29 cellular contexts compared by ENCODE assay signal in the genomic region with DNA sequence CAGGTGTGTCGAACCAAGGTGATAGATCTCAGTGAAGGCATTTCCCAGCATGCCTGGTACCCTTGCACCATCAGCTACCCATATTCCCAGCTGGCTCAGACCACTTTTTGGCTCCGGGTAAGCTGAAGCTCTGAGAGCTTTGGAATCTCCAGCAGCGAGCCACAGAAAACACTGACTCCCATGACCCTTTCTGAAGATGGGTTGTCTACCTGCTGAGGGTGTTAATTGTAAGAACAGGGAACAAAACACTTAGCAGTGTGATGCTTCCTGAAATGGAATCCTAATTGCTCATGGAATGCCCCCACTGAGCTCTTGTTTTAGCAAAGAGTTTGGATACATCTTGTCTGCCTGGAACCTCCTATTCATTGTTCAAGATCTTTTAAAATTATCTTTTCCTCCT.
"Had no signal": no experiment of that assay in that cellular context is flagged by ENCODE, and none has a peak within 500 bp of the region (broad histone marks: within the 10 kb centered on the region; RNA-seq: fewer than 3 reads in every experiment).

No MANE protein-coding gene starts in this region.

- H3K4me3 ChIP-seq: adrenal gland, body of pancreas, colonic mucosa had no signal

- H3K4me1 Mint-ChIP-seq: activated CD4-positive, alpha-beta memory T cell treated with anti-CD3 and anti-CD28 coated beads, Interleukin-2, amount 10 ng/mL, durations not matched to agents 7 days and 5 days; activated CD4-positive, alpha-beta T cell treated with anti-CD3 and anti-CD28 coated beads, Interleukin-2, amount 10 ng/mL, durations not matched to agents 7 days and 5 days; activated naive CD4-positive, alpha-beta T cell treated with anti-CD3 and anti-CD28 coated beads, Interleukin-2, amount 50 U/mL, for 24 hours; activated naive CD8-positive, alpha-beta T cell treated with anti-CD3 and anti-CD28 coated beads for 36 hours; activated naive CD8-positive, alpha-beta T cell treated with anti-CD3 and anti-CD28 coated beads, Interleukin-2, amount 50 U/mL, for 24 hours; T-helper 17 cell had no signal

- H3K9me3 Mint-ChIP-seq: activated CD4-positive, alpha-beta memory T cell treated with anti-CD3 and anti-CD28 coated beads, Interleukin-2, amount 10 ng/mL, durations not matched to agents 7 days and 5 days; activated CD4-positive, alpha-beta T cell treated with anti-CD3 and anti-CD28 coated beads, Interleukin-2, amount 10 ng/mL, durations not matched to agents 7 days and 5 days; activated naive CD4-positive, alpha-beta T cell treated with anti-CD3 and anti-CD28 coated beads for 36 hours; activated naive CD4-positive, alpha-beta T cell treated with anti-CD3 and anti-CD28 coated beads, Interleukin-2, amount 50 U/mL, for 24 hours; activated naive CD8-positive, alpha-beta T cell treated with anti-CD3 and anti-CD28 coated beads for 36 hours; activated naive CD8-positive, alpha-beta T cell treated with anti-CD3 and anti-CD28 coated beads, Interleukin-2, amount 50 U/mL, for 24 hours; activated T-cell treated with anti-CD3 and anti-CD28 coated beads, Interleukin-2, amount 50 U/mL, for 24 hours; activated T-helper 2 cell treated with anti-CD3 and anti-CD28 coated beads, Interferon-gamma antibody, Interleukin-2, Interleukin-4, amounts not matched to agents 10 μg/mL and 5 μg/mL and 100 μg/mL, durations not matched to agents 14 hours and 24 hours and 36 hours; T-helper 2 cell treated with Interferon-gamma antibody and Interleukin-4, amounts not matched to agents 5 μg/mL and 100 μg/mL, for 36 hours had no signal

- ATAC-seq: activated naive CD8-positive, alpha-beta T cell treated with anti-CD3 and anti-CD28 coated beads, Interleukin-2, amount 50 U/mL, for 24 hours; activated T-cell treated with anti-CD3 and anti-CD28 coated beads, Interleukin-2, amount 50 U/mL, for 72 hours; body of pancreas; esophagus mucosa; T-helper 17 cell had no signal

- H3K27ac Mint-ChIP-seq: activated CD4-positive, alpha-beta memory T cell treated with anti-CD3 and anti-CD28 coated beads, Interleukin-2, amount 10 ng/mL, durations not matched to agents 7 days and 5 days; activated CD4-positive, alpha-beta T cell treated with anti-CD3 and anti-CD28 coated beads, Interleukin-2, amount 10 ng/mL, durations not matched to agents 7 days and 5 days; activated naive CD4-positive, alpha-beta T cell treated with anti-CD3 and anti-CD28 coated beads for 36 hours; activated naive CD4-positive, alpha-beta T cell treated with anti-CD3 and anti-CD28 coated beads, Interleukin-2, amount 50 U/mL, for 24 hours; activated naive CD8-positive, alpha-beta T cell treated with anti-CD3 and anti-CD28 coated beads for 36 hours; activated naive CD8-positive, alpha-beta T cell treated with anti-CD3 and anti-CD28 coated beads, Interleukin-2, amount 50 U/mL, for 24 hours; activated T-cell treated with anti-CD3 and anti-CD28 coated beads, Interleukin-2, amount 50 U/mL, for 24 hours; activated T-cell treated with anti-CD3 and anti-CD28 coated beads, Interleukin-2, amount 50 U/mL, for 72 hours; activated T-helper 2 cell treated with anti-CD3 and anti-CD28 coated beads, Interferon-gamma antibody, Interleukin-2, Interleukin-4, amounts not matched to agents 10 μg/mL and 5 μg/mL and 100 μg/mL, durations not matched to agents 14 hours and 24 hours and 36 hours; T-helper 17 cell; T-helper 2 cell treated with Interferon-gamma antibody and Interleukin-4, amounts not matched to agents 5 μg/mL and 100 μg/mL, for 36 hours had no signal

- H3K4me1 ChIP-seq: adrenal gland, colonic mucosa had no signal

- H3K36me3 Mint-ChIP-seq: activated naive CD4-positive, alpha-beta T cell treated with anti-CD3 and anti-CD28 coated beads, Interleukin-2, amount 50 U/mL, for 24 hours; activated naive CD8-positive, alpha-beta T cell treated with anti-CD3 and anti-CD28 coated beads for 36 hours had no signal

- H3K27me3 Mint-ChIP-seq: activated CD4-positive, alpha-beta memory T cell treated with anti-CD3 and anti-CD28 coated beads, Interleukin-2, amount 10 ng/mL, durations not matched to agents 7 days and 5 days; activated CD4-positive, alpha-beta T cell treated with anti-CD3 and anti-CD28 coated beads, Interleukin-2, amount 10 ng/mL, durations not matched to agents 7 days and 5 days; activated naive CD8-positive, alpha-beta T cell treated with anti-CD3 and anti-CD28 coated beads for 36 hours; T-helper 17 cell had no signal

- H3K27me3 ChIP-seq: adrenal gland, body of pancreas, colonic mucosa had no signal

- H3K36me3 ChIP-seq: adrenal gland, colonic mucosa had no signal

- DNase-seq: activated CD4-positive, alpha-beta memory T cell treated with anti-CD3 and anti-CD28 coated beads, Interleukin-2, amount 10 ng/mL, durations not matched to agents 7 days and 5 days; activated CD4-positive, alpha-beta T cell treated with anti-CD3 and anti-CD28 coated beads for 1 hour; activated CD4-positive, alpha-beta T cell treated with anti-CD3 and anti-CD28 coated beads for 4 hours; activated CD4-positive, alpha-beta T cell treated with anti-CD3 and anti-CD28 coated beads, Interleukin-2, amount 10 ng/mL, durations not matched to agents 7 days and 5 days; activated CD4-positive, alpha-beta T cell treated with anti-CD3 and anti-CD28 coated beads, Interleukin-2, amount 50 U/mL, for 4 hours; activated CD8-positive, alpha-beta memory T cell treated with anti-CD3 and anti-CD28 coated beads, Interleukin-2, amount 50 U/mL, for 48 hours; activated effector memory CD4-positive, alpha-beta T cell treated with anti-CD3 and anti-CD28 coated beads, Interleukin-2, amount 50 U/mL, for 16 hours; activated naive CD4-positive, alpha-beta T cell treated with anti-CD3 and anti-CD28 coated beads for 36 hours; activated naive CD8-positive, alpha-beta T cell treated with anti-CD3 and anti-CD28 coated beads for 36 hours; activated naive CD8-positive, alpha-beta T cell treated with anti-CD3 and anti-CD28 coated beads, Interleukin-2, amount 50 U/mL, for 24 hours; activated T-cell treated with anti-CD3 and anti-CD28 coated beads for 4 hours; activated T-cell treated with anti-CD3 and anti-CD28 coated beads, Interleukin-2, amount 50 U/mL, for 24 hours; activated T-cell treated with anti-CD3 and anti-CD28 coated beads, Interleukin-2, amount 50 U/mL, for 72 hours; adrenal gland; amygdala; aorta; body of pancreas; caudate nucleus; colonic mucosa; effector CD8-positive, alpha-beta T cell; foreskin fibroblast; head of caudate nucleus; SW 1271; T-helper 1 cell; T-helper 17 cell had no signal

- H3K9me3 ChIP-seq: adrenal gland, body of pancreas, colonic mucosa had no signal

- H3K4me3 Mint-ChIP-seq: activated CD4-positive, alpha-beta memory T cell treated with anti-CD3 and anti-CD28 coated beads, Interleukin-2, amount 10 ng/mL, durations not matched to agents 7 days and 5 days; activated CD4-positive, alpha-beta T cell treated with anti-CD3 and anti-CD28 coated beads, Interleukin-2, amount 10 ng/mL, durations not matched to agents 7 days and 5 days; activated naive CD4-positive, alpha-beta T cell treated with anti-CD3 and anti-CD28 coated beads for 36 hours; activated naive CD4-positive, alpha-beta T cell treated with anti-CD3 and anti-CD28 coated beads, Interleukin-2, amount 50 U/mL, for 24 hours; activated naive CD8-positive, alpha-beta T cell treated with anti-CD3 and anti-CD28 coated beads for 36 hours; activated naive CD8-positive, alpha-beta T cell treated with anti-CD3 and anti-CD28 coated beads, Interleukin-2, amount 50 U/mL, for 24 hours; activated T-cell treated with anti-CD3 and anti-CD28 coated beads, Interleukin-2, amount 50 U/mL, for 24 hours; activated T-cell treated with anti-CD3 and anti-CD28 coated beads, Interleukin-2, amount 50 U/mL, for 72 hours; T-helper 17 cell; T-helper 2 cell treated with Interferon-gamma antibody and Interleukin-4, amounts not matched to agents 5 μg/mL and 100 μg/mL, for 36 hours had no signal

- H3K27ac ChIP-seq: adrenal gland, body of pancreas, colonic mucosa had no signal
